Comparison of ENCODE assay signal across 25 cellular contexts in genomic region chr2:33190393-33190937, GRCh38.
DNase-seq lines count a peak whose midpoint lies in the region; ATAC-seq and TF ChIP-seq lines count a peak whose summit lies in the region.
"Had no signal": no experiment of that assay in that cellular context is flagged by ENCODE, and none has a peak within 500 bp of the region (broad histone marks: within the 10 kb centered on the region; RNA-seq: fewer than 3 reads in every experiment).

No MANE protein-coding gene starts in this region.

- no peaks in the 10 kb centered on the region for H3K27me3 ChIP-seq in PC-3 (ENCODE audit: low read length)
- peaks cover 36% of the 10 kb centered on the region for H3K27me3 ChIP-seq in endodermal cell (ENCODE audit: control insufficient read depth, insufficient read depth, low read length, poor library complexity, severe bottlenecking)
- no peaks in the 10 kb centered on the region for H3K27me3 ChIP-seq in left lung
- no peaks in the 10 kb centered on the region for H3K27me3 ChIP-seq in esophagus muscularis mucosa

- no peaks in the 10 kb centered on the region for H3F3A ChIP-seq in PC-3 (ENCODE audit: low read length, unreplicated experiment)

- H3K27ac Mint-ChIP-seq in endodermal cell: no peak overlapping the region
- peak overlapping the region; percentile 17 for H3K27ac Mint-ChIP-seq in neural crest cell (ENCODE audit: unreplicated experiment)
- H3K27ac Mint-ChIP-seq in activated CD8-positive, alpha-beta T cell treated with anti-CD3 and anti-CD28 coated beads, Interleukin-2, amount 10 ng/mL, durations not matched to agents 7 days and 5 days: no peak overlapping the region
- H3K27ac Mint-ChIP-seq: B cell; CD14-positive monocyte; CD8-positive, alpha-beta memory T cell had no signal

- H3K36me3 Mint-ChIP-seq in endodermal cell (ENCODE audit: low read depth) (peaks cover 11% of the 10 kb centered on the region), neural crest cell (ENCODE audit: low read depth) (peaks cover 6% of the 10 kb centered on the region)
- H3K36me3 Mint-ChIP-seq in activated CD8-positive, alpha-beta T cell treated with anti-CD3 and anti-CD28 coated beads, Interleukin-2, amount 10 ng/mL, durations not matched to agents 7 days and 5 days (ENCODE audit: low read depth): no peaks in the 10 kb centered on the region
- H3K36me3 Mint-ChIP-seq: CD14-positive monocyte; CD8-positive, alpha-beta memory T cell had no signal

- TF ChIP-seq POLR2A in esophagus muscularis mucosa (IDR thresholded peaks at IDR 0.05; ENCODE audit: low read depth): no peak

- H3K4me2 ChIP-seq in PC-3 (ENCODE audit: low read length): no peak overlapping the region
- H3K4me2 ChIP-seq: KMS-11 had no signal

- peaks cover 14% of the 10 kb centered on the region for H3K4me1 Mint-ChIP-seq in endodermal cell
- peaks cover 11% of the 10 kb centered on the region for H3K4me1 Mint-ChIP-seq in neural crest cell
- H3K4me1 Mint-ChIP-seq in activated CD8-positive, alpha-beta T cell treated with anti-CD3 and anti-CD28 coated beads, Interleukin-2, amount 10 ng/mL, durations not matched to agents 7 days and 5 days (ENCODE audit: low read depth): no peaks in the 10 kb centered on the region
- H3K4me1 Mint-ChIP-seq: B cell; CD14-positive monocyte; CD8-positive, alpha-beta memory T cell had no signal

- no peaks in the 10 kb centered on the region for H4K20me1 ChIP-seq in PC-3 (ENCODE audit: low read length)

- no peak overlapping the region for H3K4me3 ChIP-seq in PC-3 (ENCODE audit: low read length)
- H3K4me3 ChIP-seq in endodermal cell (ENCODE audit: low read length): no peak overlapping the region
- no peak overlapping the region for H3K4me3 ChIP-seq in left lung
- H3K4me3 ChIP-seq in esophagus muscularis mucosa: no peak overlapping the region

- no peak for TF ChIP-seq EP300 in esophagus muscularis mucosa (IDR thresholded peaks at IDR 0.05)

- H3K27ac ChIP-seq in C4-2B: peak overlapping the region; percentile 42; the same call in 1 of the 2 replicates
- H3K27ac ChIP-seq in PC-3 (ENCODE audit: low read length): no peak overlapping the region
- no peak overlapping the region for H3K27ac ChIP-seq in endodermal cell (ENCODE audit: low read depth, low read length)
- no peak overlapping the region for H3K27ac ChIP-seq in left lung
- no peak overlapping the region for H3K27ac ChIP-seq in esophagus muscularis mucosa (replicated peaks in 1 of 4)
- H3K27ac ChIP-seq: 22Rv1, KMS-11, RWPE1 had no signal

- CTCF ChIA-PET in PC-3 (lab: Charles Lee): interaction anchor here (0.6 kb wide), 1 partner anchor 53 kb away, joined by 3 read pairs; no protein-coding TSS in a partner anchor
- CTCF ChIA-PET in activated CD8-positive, alpha-beta T cell treated with anti-CD3 and anti-CD28 coated beads, Interleukin-2, amount 10 ng/mL, durations not matched to agents 7 days and 5 days (lab: Charles Lee): no interaction called here

- H3K4me3 Mint-ChIP-seq in endodermal cell (no peak overlapping the region), neural crest cell (no peak overlapping the region)
- no peak overlapping the region for H3K4me3 Mint-ChIP-seq in activated CD8-positive, alpha-beta T cell treated with anti-CD3 and anti-CD28 coated beads, Interleukin-2, amount 10 ng/mL, durations not matched to agents 7 days and 5 days
- H3K4me3 Mint-ChIP-seq: B cell; CD14-positive monocyte; CD8-positive, alpha-beta memory T cell had no signal

- H3K9ac ChIP-seq in PC-3 (ENCODE audit: low read length) (no peak overlapping the region), endodermal cell (ENCODE audit: extremely low read depth, low read length, poor library complexity, severe bottlenecking) (no peak overlapping the region)
- H3K9ac ChIP-seq: KMS-11 had no signal

- no peaks in the 10 kb centered on the region for H3K9me3 Mint-ChIP-seq in endodermal cell
- H3K9me3 Mint-ChIP-seq in neural crest cell: no peaks in the 10 kb centered on the region
- no peaks in the 10 kb centered on the region for H3K9me3 Mint-ChIP-seq in activated CD8-positive, alpha-beta T cell treated with anti-CD3 and anti-CD28 coated beads, Interleukin-2, amount 10 ng/mL, durations not matched to agents 7 days and 5 days (ENCODE audit: insufficient read depth)
- H3K9me3 Mint-ChIP-seq: CD14-positive monocyte had no signal

- WGBS in endodermal cell (ENCODE audit: insufficient coverage in 1 of 2, insufficient read length in 1 of 2), 2 experiments: 74 to 85% methylated on average over 5 of the region's 5 CpGs
- WGBS in esophagus muscularis mucosa: 62% methylated on average over 5 of the region's 5 CpGs

- ATAC-seq in PC-3 (peak; percentile 60), left lung (no peak), left cardiac atrium (no peak)
- no peak for ATAC-seq in activated CD8-positive, alpha-beta T cell treated with anti-CD3 and anti-CD28 coated beads, Interleukin-2, amount 10 ng/mL, durations not matched to agents 7 days and 5 days
- ATAC-seq: HCT116, Panc1 had no signal

- H3K27me3 Mint-ChIP-seq in endodermal cell (ENCODE audit: insufficient read depth) (peaks cover 4% of the 10 kb centered on the region), neural crest cell (ENCODE audit: low read depth) (no peaks in the 10 kb centered on the region)
- peaks cover 2% of the 10 kb centered on the region for H3K27me3 Mint-ChIP-seq in activated CD8-positive, alpha-beta T cell treated with anti-CD3 and anti-CD28 coated beads, Interleukin-2, amount 10 ng/mL, durations not matched to agents 7 days and 5 days (ENCODE audit: low read depth)

- POLR2A ChIA-PET in PC-3 (lab: Charles Lee; ENCODE audit: unreplicated experiment): interaction anchor here (0.6 kb wide), 1 partner anchor 43 kb away, joined by 4 read pairs; no protein-coding TSS in a partner anchor
- POLR2A ChIA-PET in activated CD8-positive, alpha-beta T cell treated with anti-CD3 and anti-CD28 coated beads, Interleukin-2, amount 10 ng/mL, durations not matched to agents 7 days and 5 days (lab: Charles Lee): no interaction called here

- no peak overlapping the region for H2AFZ ChIP-seq in PC-3 (ENCODE audit: low read length)

- H3K36me3 ChIP-seq in PC-3 (ENCODE audit: low read depth, low read length) (peaks cover 3% of the 10 kb centered on the region; the same call in 1 of the 2 replicates), endodermal cell (ENCODE audit: control insufficient read depth, insufficient read depth, low read length) (peaks cover 6% of the 10 kb centered on the region), left lung (no peaks in the 10 kb centered on the region), esophagus muscularis mucosa (peaks cover 26 to 76% (median 32%) of the 10 kb centered on the region in 4 donors)

- no TSS peak for BruUV-seq in PC-3 (replicated peaks; lab: Mats Ljungman, UMichigan)

- H3K79me2 ChIP-seq in PC-3 (ENCODE audit: low read length): no peaks in the 10 kb centered on the region

- intact Hi-C loops in PC-3 (cut with micrococcal nuclease) (no loop called here), left lung (cut with DNase I) (no loop called here), left cardiac atrium (cut with DNase I) (no loop called here), esophagus muscularis mucosa (cut with DNase I) (no loop called here)

- no peak for DNase-seq in PC-3
- peak; percentile 57 for DNase-seq in endodermal cell
- DNase-seq in neural crest cell (ENCODE audit: low read depth, low spot score): no peak
- DNase-seq in activated CD8-positive, alpha-beta T cell treated with anti-CD3 and anti-CD28 coated beads, Interleukin-2, amount 10 ng/mL, durations not matched to agents 7 days and 5 days: no peak
- no peak for DNase-seq in left lung
- no peak for DNase-seq in left cardiac atrium
- DNase-seq in esophagus muscularis mucosa (ENCODE audit: extremely low spot score): no peak
- DNase-seq: CD8-positive, alpha-beta memory T cell; NCI-H1092 treated with DMSO at 0.1 percent for 48 hours; NCI-H1436; NCI-H187; NCI-H2081 treated with DMSO at 0.1 percent for 48 hours; NCI-H2171; NCI-H226; NCI-H510A; NCI-H69; SHP77 treated with DMSO at 0.1 percent for 48 hours had no signal

- no peaks in the 10 kb centered on the region for H3K9me2 ChIP-seq in PC-3 (replicated peaks; ENCODE audit: low read length)

- H3K4me1 ChIP-seq in PC-3 (ENCODE audit: insufficient read depth, low read length): peaks cover 11% of the 10 kb centered on the region
- H3K4me1 ChIP-seq in endodermal cell (ENCODE audit: control insufficient read depth, insufficient read depth, low read length): peaks cover 3% of the 10 kb centered on the region
- H3K4me1 ChIP-seq in left lung: no peaks in the 10 kb centered on the region
- peaks cover 0 to 30% (median 15%) of the 10 kb centered on the region in 4 donors for H3K4me1 ChIP-seq in esophagus muscularis mucosa

- no peaks in the 10 kb centered on the region for H3K9me3 ChIP-seq in PC-3 (ENCODE audit: low read length)
- H3K9me3 ChIP-seq in endodermal cell (ENCODE audit: control insufficient read depth, low read length): no peaks in the 10 kb centered on the region
- no peaks in the 10 kb centered on the region for H3K9me3 ChIP-seq in left lung
- no peaks in the 10 kb centered on the region for H3K9me3 ChIP-seq in esophagus muscularis mucosa

- no peak for TF ChIP-seq CTCF in C4-2B (conservative IDR thresholded peaks at IDR 0.05)
- TF ChIP-seq CTCF in PC-3 (conservative IDR thresholded peaks at IDR 0.05; ENCODE audit: low read depth, low read length): no peak
- TF ChIP-seq CTCF in endodermal cell (conservative IDR thresholded peaks at IDR 0.05): no peak
- TF ChIP-seq CTCF in neural crest cell (conservative IDR thresholded peaks at IDR 0.05): no peak
- TF ChIP-seq CTCF in left lung (IDR thresholded peaks at IDR 0.05): no peak
- TF ChIP-seq CTCF in esophagus muscularis mucosa (IDR thresholded peaks at IDR 0.05): no peak
